ENCODE assay signal across 10 cellular contexts in genomic region chr16:83981799-83982198, GRCh38. TPM values are rescaled to one million over a fixed set of nuclear protein-coding genes. Genes with fewer than 3 reads are reported as not detected.
"Had no signal": no experiment of that assay in that cellular context is flagged by ENCODE, and none has a peak within 500 bp of the region (broad histone marks: within the 10 kb centered on the region; RNA-seq: fewer than 3 reads in every experiment).

No MANE protein-coding gene starts in this region.

- H3K4me3 ChIP-seq: GM23338 had no signal

- ATAC-seq: GM23338 had no signal

- H2AFZ ChIP-seq: GM23338 had no signal

- FAIRE-seq: H1, H54 had no signal

- H3K27ac ChIP-seq: HL-60, KMS-11 had no signal

- H3K9ac ChIP-seq: KMS-11 had no signal

- DNase-seq: H9, HCEC 1CT, IMR-90, KBM-7 had no signal

- H3K4me2 ChIP-seq: GM23338, KMS-11 had no signal

RNA-seq across cellular contexts. Expression of gene NECAB2, which starts 13.8 kb away (rescaled TPM):
- total RNA-seq: HT1080, IMR-90 had no signal
